Comparison of ENCODE assay signal across 8 cellular contexts in the genomic region with DNA sequence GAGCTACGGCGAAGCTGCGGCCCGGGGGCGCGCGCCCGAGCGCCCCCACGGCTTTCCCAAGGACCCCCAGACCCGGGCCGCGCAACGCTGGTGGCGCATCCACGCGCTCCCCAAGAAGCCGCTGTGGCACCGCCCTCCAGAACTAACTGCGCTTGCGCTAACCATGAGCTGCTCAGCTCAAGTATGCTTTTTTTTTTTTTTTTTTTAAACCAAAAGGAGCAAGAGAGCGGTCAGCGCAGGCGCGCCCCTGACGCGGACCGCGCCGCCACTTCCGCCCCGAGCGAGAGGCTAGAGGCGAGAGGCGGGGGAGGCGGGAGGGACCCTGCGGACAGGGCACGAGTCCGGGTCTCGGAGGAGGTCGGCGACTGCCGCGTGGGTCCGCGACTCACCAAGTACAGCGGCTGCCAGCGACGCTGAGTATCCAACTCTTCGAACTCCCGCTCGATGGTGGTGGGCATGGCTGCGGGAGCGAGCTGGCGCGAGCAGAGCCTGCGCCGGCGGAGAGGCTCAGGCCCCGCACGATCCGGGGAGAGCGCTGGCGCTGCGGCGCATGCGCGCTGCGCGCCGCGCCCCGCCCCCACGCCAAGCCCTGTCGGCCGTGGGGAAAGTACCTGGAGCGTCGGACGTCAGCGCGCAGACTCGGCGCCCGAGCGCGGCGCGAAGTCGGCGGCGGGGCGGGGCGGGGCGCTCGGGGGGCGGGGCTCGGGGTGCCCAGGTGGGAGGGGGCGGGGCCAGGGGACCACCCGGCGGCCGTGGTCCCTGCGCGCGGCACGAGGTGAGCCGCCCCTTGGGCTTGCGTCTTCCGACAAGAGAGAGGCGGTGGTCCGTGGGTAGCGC. TPM values are rescaled to one million over a fixed set of nuclear protein-coding genes. Genes with fewer than 3 reads are reported as not detected.
A peak's percentile ranks its signal among the peaks of the same experiment; 100 is the strongest.
DNase-seq lines count a peak whose midpoint lies in the region; ATAC-seq and TF ChIP-seq lines count a peak whose summit lies in the region.

TSS of gene PTPN2 (minus strand) at position 554 of the 837 bp plus-strand sequence. CDS start at position 458, 96 bp downstream.

- no peak for TF ChIP-seq RAD21 in Ishikawa (IDR thresholded peaks at IDR 0.05; ENCODE audit: low read depth)

- ATAC-seq in GM21619 (IDR thresholded peaks at IDR 0.05; ENCODE audit: unreplicated experiment), result peak; percentile 59

- TF ChIP-seq CTCF in epithelial cell of esophagus (IDR thresholded peaks at IDR 0.05; ENCODE audit: insufficient read depth, low read depth, low read length, missing control alignments), result no peak

- DNase-seq in DMS153 treated with DMSO at 0.1 percent for 48 hours (lab: John Stamatoyannopoulos, UW; ENCODE audit: unreplicated experiment) (peak; percentile 30), OCI-M2 (lab: John Stamatoyannopoulos, UW; ENCODE audit: unreplicated experiment) (peak; percentile 69), activated T-cell treated with anti-CD3 and anti-CD28 coated beads for 4 hours (peak; percentile 84), epithelial cell of esophagus (ENCODE audit: low read depth) (peak; percentile 94), mucosa of gallbladder (ENCODE audit: low spot score) (peak; percentile 95)
- DNase-seq in stimulated activated CD8-positive, alpha-beta memory T cell treated with anti-CD3 and anti-CD28 coated beads, Interleukin-4, amount 100 ng/mL, for 24 hours (ENCODE audit: low read depth), result peak; percentile 90

- peak within 1 kb of the TSS; percentile 82 for H3K4me3 ChIP-seq in epithelial cell of esophagus (ENCODE audit: low read length)

- TF ChIP-seq EP300 in Ishikawa (IDR thresholded peaks at IDR 0.05; ENCODE audit: borderline replicate concordance), result no peak

TF ChIP-seq in Ishikawa, 13 proteins besides CTCF, POLR2A, EP300 and RAD21:
- TF ChIP-seq USF1 (IDR thresholded peaks at IDR 0.05) (no peak), CEBPB (IDR thresholded peaks at IDR 0.05) (no peak), TEAD4 (IDR thresholded peaks at IDR 0.05) (no peak), ZBTB7A (IDR thresholded peaks at IDR 0.05; ENCODE audit: low read depth) (peak; percentile 92), YY1 (IDR thresholded peaks at IDR 0.05; ENCODE audit: low read depth) (peak; percentile 51; the same call in 1 of the 2 replicates), TCF12 (IDR thresholded peaks at IDR 0.05; ENCODE audit: low read depth) (peak; percentile 43; the same call in 1 of the 2 replicates), TAF1 (IDR thresholded peaks at IDR 0.05; ENCODE audit: low read depth) (peak; percentile 72), FOXM1 (IDR thresholded peaks at IDR 0.05; ENCODE audit: borderline replicate concordance, low read depth) (no peak), MAX (IDR thresholded peaks at IDR 0.05) (peak; percentile 88), NFIC (IDR thresholded peaks at IDR 0.05) (no peak), CREB1 (IDR thresholded peaks at IDR 0.05; ENCODE audit: low read depth) (no peak), EGR1 (IDR thresholded peaks at IDR 0.05) (no peak), REST (IDR thresholded peaks at IDR 0.05; ENCODE audit: low read depth) (no peak)

RNA-seq across cellular contexts. Expression of gene PTPN2, which starts in this region (rescaled TPM):
- total RNA-seq in mucosa of gallbladder, result 31.0 TPM

Comparison
In these comparisons a context has a peak if more than half of its experiments do, and no peak if none do; other contexts are left out.
1. Peak in every context shown above with its lines: DNase-seq, ATAC-seq and H3K4me3 ChIP-seq.
2. DNase-seq: peak in every context shown above with its lines; median percentile 95 in mucosa of gallbladder; 94 in epithelial cell of esophagus; 90 in stimulated activated CD8-positive, alpha-beta memory T cell treated with anti-CD3 and anti-CD28 coated beads, Interleukin-4, amount 100 ng/mL, for 24 hours; 84 in activated T-cell treated with anti-CD3 and anti-CD28 coated beads for 4 hours; 69 in OCI-M2; 30 in DMS153 treated with DMSO at 0.1 percent for 48 hours.